21 cellular contexts compared by ENCODE assay signal in the genomic region with DNA sequence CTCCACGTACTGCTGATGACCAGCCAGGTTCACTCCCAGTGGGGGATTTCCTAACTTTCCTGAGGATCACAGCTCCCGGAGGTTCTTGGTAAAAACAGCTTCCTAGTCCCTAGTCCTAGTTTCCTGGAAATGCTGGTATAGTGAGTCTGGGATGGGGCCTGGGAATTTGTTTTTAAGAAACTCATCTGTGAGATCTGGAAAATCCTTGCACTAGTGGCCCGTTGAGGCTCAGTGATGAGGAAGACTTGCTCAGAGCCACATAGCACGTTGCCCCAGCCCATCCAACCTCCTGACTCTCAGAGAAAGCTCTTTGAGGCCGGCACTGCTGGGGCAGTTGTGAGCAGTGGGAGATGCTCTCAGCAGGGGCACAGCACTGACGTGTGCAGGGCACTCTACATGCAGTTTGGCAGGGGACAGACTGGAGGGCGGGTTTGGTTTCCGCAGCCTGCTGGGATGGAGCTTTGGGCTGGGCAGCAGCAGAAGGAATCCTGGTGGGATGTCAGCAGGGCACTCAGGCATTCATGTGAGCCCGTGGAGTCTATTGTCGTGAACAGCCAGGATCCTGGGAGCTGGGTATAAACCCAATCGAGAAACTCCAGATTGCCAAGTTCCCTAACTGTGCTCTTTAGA. TPM values are rescaled to one million over a fixed set of nuclear protein-coding genes. Genes with fewer than 3 reads are reported as not detected.
"Had no signal": no experiment of that assay in that cellular context is flagged by ENCODE, and none has a peak within 500 bp of the region (broad histone marks: within the 10 kb centered on the region; RNA-seq: fewer than 3 reads in every experiment).

No MANE protein-coding gene starts in this region.

- H3K4me3 ChIP-seq: colonic mucosa, lower lobe of right lung, sigmoid colon, spleen, thyroid gland had no signal

- ATAC-seq: activated CD8-positive, alpha-beta memory T cell treated with anti-CD3 and anti-CD28 coated beads, Interleukin-2, amount 10 ng/mL, durations not matched to agents 7 days and 5 days; activated T-helper 17 cell treated with anti-CD3 and anti-CD28 coated beads, Interleukin-2, amount 50 U/mL, for 72 hours; lower lobe of right lung; natural killer cell had no signal

- H3K36me3 ChIP-seq: colonic mucosa, lower lobe of right lung, sigmoid colon, spleen, thyroid gland had no signal

- H3K27me3 ChIP-seq: colonic mucosa, thyroid gland had no signal

- H3K4me1 ChIP-seq: colonic mucosa, lower lobe of right lung, sigmoid colon, thyroid gland had no signal

- H3K27ac ChIP-seq: colonic mucosa, lower lobe of right lung, sigmoid colon, spleen, thyroid gland had no signal

- DNase-seq: activated CD4-positive, alpha-beta memory T cell treated with anti-CD3 and anti-CD28 coated beads, Interleukin-2, amount 10 ng/mL, durations not matched to agents 7 days and 5 days; activated CD4-positive, alpha-beta T cell treated with anti-CD3 and anti-CD28 coated beads for 48 hours; activated CD8-positive, alpha-beta memory T cell treated with anti-CD3 and anti-CD28 coated beads, Interleukin-2, amount 10 ng/mL, durations not matched to agents 7 days and 5 days; activated naive CD4-positive, alpha-beta T cell; activated naive CD8-positive, alpha-beta T cell treated with anti-CD3 and anti-CD28 coated beads for 36 hours; activated T-cell treated with anti-CD3 and anti-CD28 coated beads, Interleukin-2, amount 50 U/mL, for 1 hour; central memory CD4-positive, alpha-beta T cell; colonic mucosa; foreskin melanocyte; glutamatergic neuron; hippocampal formation; lower lobe of right lung; natural killer cell; sigmoid colon; spleen; stimulated activated CD8-positive, alpha-beta memory T cell treated with anti-CD3 and anti-CD28 coated beads, Interleukin-4, amount 100 ng/mL, for 48 hours; stimulated activated naive CD4-positive, alpha-beta T cell; thyroid gland had no signal

- FAIRE-seq: keratinocyte, urothelium cell line had no signal

- H3K9me3 ChIP-seq: colonic mucosa, lower lobe of right lung, thyroid gland had no signal

RNA-seq across cellular contexts. Expression of gene SAXO2, which starts 31.6 kb away (rescaled TPM):
- total RNA-seq: activated CD8-positive, alpha-beta memory T cell treated with anti-CD3 and anti-CD28 coated beads, Interleukin-2, amount 10 ng/mL, durations not matched to agents 7 days and 5 days; activated T-helper 17 cell treated with anti-CD3 and anti-CD28 coated beads, Interleukin-2, amount 50 U/mL, for 72 hours had no signal
